In the genomic region with DNA sequence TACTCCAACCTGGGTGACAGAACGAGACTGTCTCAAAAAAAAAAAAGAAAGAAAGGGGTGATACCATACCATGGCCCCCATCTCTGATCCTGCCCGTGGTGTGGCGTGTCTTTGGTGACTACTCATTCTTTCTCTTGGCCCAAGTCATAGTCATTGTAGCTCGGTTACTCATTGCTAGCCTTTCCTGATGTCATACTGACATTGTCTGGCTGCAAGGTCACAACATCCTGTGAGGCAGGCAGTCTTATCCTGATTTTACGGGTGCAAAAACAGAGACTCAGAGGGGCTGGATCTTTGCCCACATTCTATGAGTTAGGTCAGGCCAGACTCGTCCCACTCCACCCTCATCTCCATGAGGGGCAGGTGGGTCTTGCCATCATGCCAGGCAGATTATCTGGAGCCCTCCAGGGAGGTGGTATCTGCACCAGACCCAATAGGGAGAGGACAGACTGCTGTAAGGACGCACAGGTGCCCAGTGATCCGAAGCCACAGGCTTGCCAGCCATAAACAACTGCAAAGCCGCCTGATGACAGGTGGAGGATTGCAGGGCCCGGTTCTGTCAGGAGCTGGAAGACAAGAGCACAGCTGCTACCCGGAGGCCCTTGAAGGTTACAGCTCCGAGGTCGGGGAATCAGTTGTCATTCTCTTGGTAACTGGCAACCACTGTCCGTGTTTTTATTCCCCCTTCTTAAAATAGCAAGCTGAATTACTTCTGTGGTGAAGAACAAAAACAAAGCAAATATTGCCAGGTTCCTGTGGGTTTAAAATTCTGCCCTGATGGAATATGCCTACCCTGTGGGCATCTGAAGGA, we compare ENCODE assay signal across 8 cellular contexts. TPM values are rescaled to one million over a fixed set of nuclear protein-coding genes. Genes with fewer than 3 reads are reported as not detected.
DNase-seq lines count a peak whose midpoint lies in the region; ATAC-seq and TF ChIP-seq lines count a peak whose summit lies in the region.

No MANE protein-coding gene starts in this region.

- no peaks in the 10 kb centered on the region for H3K9me3 Mint-ChIP-seq in immature natural killer cell

- no peak overlapping the region for H3K4me3 ChIP-seq in BE2C (ENCODE audit: low read depth, low read length)
- H3K4me3 ChIP-seq in heart left ventricle, result peak overlapping the region in 2 of 12 donors; percentile 3 to 10
- no peak overlapping the region for H3K4me3 ChIP-seq in stomach

- no peak for TF ChIP-seq CTCF in BE2C (IDR thresholded peaks at IDR 0.05; ENCODE audit: low read depth, low read length)
- no peak for TF ChIP-seq CTCF in heart left ventricle (IDR thresholded peaks at IDR 0.05)
- TF ChIP-seq CTCF in stomach (IDR thresholded peaks at IDR 0.05), result no peak

- intact Hi-C loops in heart left ventricle (cut with DNase I), result no loop called here
- intact Hi-C loops in stomach (cut with DNase I; ENCODE audit: low total_unique reads), result no loop called here

- H3K27ac ChIP-seq in heart left ventricle (peak overlapping the region; percentile 80 to 94 (median 88)), stomach (peak overlapping the region in 4 of 5 donors; percentile 28 to 61 (median 54))

- H3K4me1 ChIP-seq in BE2C (peaks cover 16% of the 10 kb centered on the region), heart left ventricle (peaks cover 0 to 71% (median 56%) of the 10 kb centered on the region in 12 donors), stomach (peaks cover 18 to 72% (median 53%) of the 10 kb centered on the region in 4 donors)

- H3K4me3 Mint-ChIP-seq in immature natural killer cell, result no peak overlapping the region

- H3K36me3 ChIP-seq in BE2C (no peaks in the 10 kb centered on the region), heart left ventricle (peaks cover 0 to 21% (median 12%) of the 10 kb centered on the region in 9 donors), stomach (peaks cover 11 to 22% (median 18%) of the 10 kb centered on the region in 4 donors)

- ATAC-seq in heart left ventricle, result peak; percentile 46 to 59 (median 52)
- no peak for ATAC-seq in GM18520 (IDR thresholded peaks at IDR 0.05; ENCODE audit: unreplicated experiment)
- no peak for ATAC-seq in GM19023 (IDR thresholded peaks at IDR 0.05; ENCODE audit: unreplicated experiment)

- DNase-seq in BE2C, result peak; percentile 46
- peak; percentile 98 for DNase-seq in LHCN-M2 (ENCODE audit: low read depth)
- peak; percentile 16 for DNase-seq in activated T-cell treated with anti-CD3 and anti-CD28 coated beads, Interleukin-2, amount 50 U/mL, for 1 hour
- DNase-seq in heart left ventricle, result peak in 4 of 5 donors; percentile 42 to 85 (median 64)
- peak; percentile 24 for DNase-seq in stomach
- no peak for DNase-seq in immature natural killer cell

- TF ChIP-seq EP300 in stomach (IDR thresholded peaks at IDR 0.05), result no peak

- H3K27ac Mint-ChIP-seq in immature natural killer cell, result peak overlapping the region in 1 of 6 donors; percentile 30

- TF ChIP-seq POLR2A in heart left ventricle (IDR thresholded peaks at IDR 0.05) (no peak), stomach (IDR thresholded peaks at IDR 0.05) (no peak)

- H3K27me3 ChIP-seq in BE2C, result no peaks in the 10 kb centered on the region
- no peaks in the 10 kb centered on the region for H3K27me3 ChIP-seq in heart left ventricle
- no peaks in the 10 kb centered on the region for H3K27me3 ChIP-seq in stomach

- H3K36me3 Mint-ChIP-seq in immature natural killer cell, result no peaks in the 10 kb centered on the region

- peaks cover 36 to 55% of the 10 kb centered on the region in 2 donors for H3K4me1 Mint-ChIP-seq in immature natural killer cell

- H3K27me3 Mint-ChIP-seq in immature natural killer cell (ENCODE audit: low read depth in 3 of 3), result peaks cover 0 to 3% (median 2%) of the 10 kb centered on the region in 3 donors

- H3K9me3 ChIP-seq in BE2C, result no peaks in the 10 kb centered on the region
- no peaks in the 10 kb centered on the region for H3K9me3 ChIP-seq in heart left ventricle
- no peaks in the 10 kb centered on the region for H3K9me3 ChIP-seq in stomach

- WGBS in heart left ventricle, 4 donors, result 22 to 33% (median 27%) methylated on average over 12 to 14 of the region's 14 CpGs
- 54 to 71% (median 59%) methylated on average over 13 to 14 of the region's 14 CpGs for whole genome bisulfite sequencing in stomach, 5 donors

RNA-seq across cellular contexts. Expression of a gene that starts 13.8 kb away (rescaled TPM):
- polyA plus RNA-seq in BE2C (2012; ENCODE audit: insufficient read depth, insufficient read length, low read depth), result 64.4 TPM
- 33.8 and 50.3 TPM in 2 replicates for total RNA-seq in LHCN-M2 (2014; rRNA removed)
- 45.5 TPM for polyA plus RNA-seq in LHCN-M2 (2012)
- 100 to 1,000 TPM in 2 of 9 donors, 10 to 100 TPM in 7; 46.8 to 362 (median 56.8) TPM for total RNA-seq in heart left ventricle
- polyA plus RNA-seq in heart left ventricle, result 10 to 100 TPM; 48.6 to 80.6 TPM
- 100 to 1,000 TPM in 1 of 5 donors, 10 to 100 TPM in 4; 17.3 to 150 (median 51.3) TPM for total RNA-seq in stomach
- polyA plus RNA-seq in stomach, result 10 to 100 TPM; 29.3 to 32.7 (median 30.1) TPM
- polyA plus RNA-seq in immature natural killer cell, result 10 to 100 TPM; 24.5 to 31.2 (median 26.2) TPM

RNA-seq across cellular contexts. Expression of a gene that starts 56.2 kb away (rescaled TPM):
- 25.6 TPM for polyA plus RNA-seq in BE2C (2012; ENCODE audit: insufficient read depth, insufficient read length, low read depth)
- 14.1 and 17.8 TPM in 2 replicates for total RNA-seq in LHCN-M2 (2014; rRNA removed)
- 10.0 TPM for polyA plus RNA-seq in LHCN-M2 (2012)
- 10 to 100 TPM in 4 of 9 donors, 1 to 10 TPM in 5; 6.3 to 14.2 (median 9.7) TPM for total RNA-seq in heart left ventricle
- polyA plus RNA-seq in heart left ventricle, result 1 to 10 TPM; 5.6 to 7.9 TPM
- total RNA-seq in stomach, result 10 to 100 TPM; 13.3 to 31.0 (median 17.9) TPM
- 1 to 10 TPM; 4.8 to 8.6 (median 5.9) TPM for polyA plus RNA-seq in stomach
- 10 to 100 TPM; 13.1 to 16.0 (median 15.3) TPM for polyA plus RNA-seq in immature natural killer cell

Comparison
In these comparisons a context has a peak if more than half of its experiments do, and no peak if none do; other contexts are left out.
1. DNase-seq: peak in BE2C (single experiment), LHCN-M2 (single experiment), activated T-cell treated with anti-CD3 and anti-CD28 coated beads, Interleukin-2, amount 50 U/mL, for 1 hour (single experiment), heart left ventricle (4 of 5) and stomach (single experiment); none in immature natural killer cell (0 of 3).
2. ATAC-seq: peak in heart left ventricle (4 of 4); none in GM18520 (single experiment) and GM19023 (single experiment).